Comparison of ENCODE assay signal across 8 cellular contexts in genomic region chr16:3152022-3152272, GRCh38. TPM values are rescaled to one million over a fixed set of nuclear protein-coding genes. Genes with fewer than 3 reads are reported as not detected.
DNase-seq lines count a peak whose midpoint lies in the region; ATAC-seq, FAIRE-seq and TF ChIP-seq lines count a peak whose summit lies in the region.

No MANE protein-coding gene starts in this region.

- H3K4me2 ChIP-seq in BLaER1 (peak overlapping the region; percentile 99), MM.1S (ENCODE audit: low read depth, low read length) (peak overlapping the region; percentile 81)

- no peaks in the 10 kb centered on the region for H3K79me2 ChIP-seq in MM.1S (ENCODE audit: low read length)

- H3K27ac ChIP-seq in BLaER1 (no peak overlapping the region), MM.1S (ENCODE audit: low read length) (peak overlapping the region; percentile 32; the same call in 1 of the 2 replicates)
- H3K27ac ChIP-seq in naive thymus-derived CD4-positive, alpha-beta T cell (ENCODE audit: low read depth, low read length): peak overlapping the region; percentile 24

- H3K27me3 Mint-ChIP-seq in naive thymus-derived CD4-positive, alpha-beta T cell: peaks cover 0 to 27% (median 0%) of the 10 kb centered on the region in 5 donors

- H3K9me2 ChIP-seq in MM.1S (replicated peaks; ENCODE audit: insufficient read depth, low read length): no peaks in the 10 kb centered on the region

- H3K4me3 ChIP-seq in BLaER1 (peak overlapping the region; percentile 77), MM.1S (ENCODE audit: low read length) (peak overlapping the region; percentile 58), bronchial epithelial cell (ENCODE audit: low read depth, low read length) (peak overlapping the region; percentile 32)
- peak overlapping the region; percentile 59 for H3K4me3 ChIP-seq in naive thymus-derived CD4-positive, alpha-beta T cell (ENCODE audit: low read length)

- intact Hi-C loops in naive thymus-derived CD4-positive, alpha-beta T cell (cut with micrococcal nuclease): loop anchor here (5.0 to 10.0 kb wide), 4 partner anchors 35 to 1653 kb away; partner anchors contain the start of genes NLRC3 (in 1 of the 2), OR1F1 (in 1 of the 2) and ROGDI (in 1 of the 2)

- CTCF ChIA-PET in naive thymus-derived CD4-positive, alpha-beta T cell (lab: Charles Lee): interaction anchor here (0.9 to 1.1 kb wide), 3 partner anchors 17 to 219 kb away, joined by 3 to 4 read pairs (median 4); partner anchors contain the start of gene ZNF213

- H4K20me1 ChIP-seq in BLaER1 (no peaks in the 10 kb centered on the region), MM.1S (ENCODE audit: insufficient read depth, low read length) (no peaks in the 10 kb centered on the region)

- DNase-seq in MM.1S: no peak
- DNase-seq in bronchial epithelial cell (ENCODE audit: low read depth): no peak
- DNase-seq in naive thymus-derived CD4-positive, alpha-beta T cell: peak in 4 of 9 donors; percentile 30 to 47 (median 42)
- DNase-seq in OCI-M1 (lab: John Stamatoyannopoulos, UW): no peak
- no peak for DNase-seq in activated gamma-delta T cell treated with Interleukin-2 at 50 U/mL for 16 hours
- no peak for DNase-seq in COR-L47 (lab: John Stamatoyannopoulos, UW)

- H3F3A ChIP-seq in MM.1S (ENCODE audit: insufficient read depth, low read length): peaks cover 31% of the 10 kb centered on the region

- peaks cover 0 to 12% (median 0%) of the 10 kb centered on the region in 5 donors for H3K36me3 Mint-ChIP-seq in naive thymus-derived CD4-positive, alpha-beta T cell

- H3K27ac Mint-ChIP-seq in naive thymus-derived CD4-positive, alpha-beta T cell: peak overlapping the region; percentile 85 to 99 (median 95)

- POLR2A ChIA-PET in naive thymus-derived CD4-positive, alpha-beta T cell (lab: Charles Lee): interaction anchor here (0.6 to 8.0 kb wide), 8 partner anchors 14 to 1349 kb away, joined by 3 to 91 read pairs (median 3); partner anchors contain the start of gene ZNF213

- H3K27me3 ChIP-seq in BLaER1: peaks cover 82% of the 10 kb centered on the region
- peaks cover 9% of the 10 kb centered on the region; the same call in 1 of the 2 replicates for H3K27me3 ChIP-seq in MM.1S (replicated peaks; ENCODE audit: insufficient read depth, low read length)
- H3K27me3 ChIP-seq in bronchial epithelial cell (ENCODE audit: control insufficient read depth, insufficient read depth, low read length): no peaks in the 10 kb centered on the region
- H3K27me3 ChIP-seq in naive thymus-derived CD4-positive, alpha-beta T cell (ENCODE audit: control insufficient read depth in 2 of 2, insufficient read depth in 2 of 2, low read length in 2 of 2): no peaks in the 10 kb centered on the region

- H3K9ac ChIP-seq in BLaER1 (peak overlapping the region; percentile 55; the same call in 1 of the 2 replicates), MM.1S (ENCODE audit: low read length) (peak overlapping the region; percentile 9; the same call in 1 of the 2 replicates)

- no peak for TF ChIP-seq CTCF in MM.1S (IDR thresholded peaks at IDR 0.05; ENCODE audit: low read length)
- no peak for TF ChIP-seq CTCF in bronchial epithelial cell (IDR thresholded peaks at IDR 0.05; ENCODE audit: insufficient read depth, low read length, severe bottlenecking)

- peaks cover 25% of the 10 kb centered on the region for H3K4me1 ChIP-seq in BLaER1
- 0 out of 2 replicates have a peak, but pooled peaks cover 4% of the 10 kb centered on the region for H3K4me1 ChIP-seq in MM.1S (ENCODE audit: low read length)
- H3K4me1 ChIP-seq in naive thymus-derived CD4-positive, alpha-beta T cell (ENCODE audit: control insufficient read depth in 2 of 2, insufficient read depth in 2 of 2, low read length in 2 of 2): peaks cover 0 to 5% of the 10 kb centered on the region in 2 donors

- FAIRE-seq in bronchial epithelial cell (lab: Jason Lieb, UNC): no peak

- H3K9me3 ChIP-seq in BLaER1: peaks cover 15% of the 10 kb centered on the region
- H3K9me3 ChIP-seq in MM.1S (replicated peaks; ENCODE audit: insufficient read depth, low read length): no peaks in the 10 kb centered on the region
- peaks cover 0 to 11% (median 5%) of the 10 kb centered on the region in 3 experiments for H3K9me3 ChIP-seq in naive thymus-derived CD4-positive, alpha-beta T cell (ENCODE audit: control insufficient read depth in 2 of 3, low read length in 3 of 3)

- 0 out of 2 replicates have a peak overlapping the region, but pooled peaks have one; percentile 22 for H2AFZ ChIP-seq in MM.1S (ENCODE audit: low read length)

- peaks cover 11 to 42% (median 22%) of the 10 kb centered on the region in 7 donors for H3K4me1 Mint-ChIP-seq in naive thymus-derived CD4-positive, alpha-beta T cell

- no peaks in the 10 kb centered on the region for H3K36me3 ChIP-seq in BLaER1
- H3K36me3 ChIP-seq in MM.1S (replicated peaks; ENCODE audit: insufficient read depth, low read length): no peaks in the 10 kb centered on the region
- H3K36me3 ChIP-seq in bronchial epithelial cell (ENCODE audit: control insufficient read depth, insufficient read depth, low read length): no peaks in the 10 kb centered on the region
- no peaks in the 10 kb centered on the region for H3K36me3 ChIP-seq in naive thymus-derived CD4-positive, alpha-beta T cell (ENCODE audit: control insufficient read depth in 2 of 3, insufficient read depth in 3 of 3, low read length in 3 of 3)

- peak overlapping the region; percentile 80 to 91 (median 87) for H3K4me3 Mint-ChIP-seq in naive thymus-derived CD4-positive, alpha-beta T cell

- H3K9me3 Mint-ChIP-seq in naive thymus-derived CD4-positive, alpha-beta T cell: peaks cover 0 to 48% (median 12%) of the 10 kb centered on the region in 11 donors

- no peak for ATAC-seq in naive thymus-derived CD4-positive, alpha-beta T cell
- no peak for ATAC-seq in GM21526 (IDR thresholded peaks at IDR 0.05; ENCODE audit: low FRiP score, unreplicated experiment)

RNA-seq across cellular contexts. Expression of gene ZNF213, which starts 17.1 kb away (rescaled TPM):
- 7.6 and 10.6 TPM in 2 replicates for total RNA-seq in bronchial epithelial cell
- 10 to 100 TPM in 3 of 5 experiments, 1 to 10 TPM in 2; 3.8 to 14.0 (median 11.8) TPM for total RNA-seq in naive thymus-derived CD4-positive, alpha-beta T cell
- polyA plus RNA-seq in naive thymus-derived CD4-positive, alpha-beta T cell: 1 to 10 TPM; 1.7 to 3.4 TPM

RNA-seq across cellular contexts. Expression of gene OR1F1, which starts 36.1 kb away (rescaled TPM):
- not detected in 2 replicates for total RNA-seq in bronchial epithelial cell
- under 1 TPM in 2 of 5 experiments, not detected in 3; 0.38 to 0.41 TPM for total RNA-seq in naive thymus-derived CD4-positive, alpha-beta T cell
- polyA plus RNA-seq in naive thymus-derived CD4-positive, alpha-beta T cell: under 1 TPM in 1 of 2 donors, not detected in 1; 0.35 TPM

RNA-seq across cellular contexts. Expression of gene ZNF205, which starts 39.6 kb away (rescaled TPM):
- 17.5 and 22.4 TPM in 2 replicates for total RNA-seq in bronchial epithelial cell
- under 1 TPM in 1 of 5 experiments, not detected in 4; 0.29 TPM for total RNA-seq in naive thymus-derived CD4-positive, alpha-beta T cell
- under 1 TPM in 1 of 2 donors, not detected in 1; 0.09 TPM for polyA plus RNA-seq in naive thymus-derived CD4-positive, alpha-beta T cell

RNA-seq across cellular contexts. Expression of gene ZSCAN10, which starts 52.9 kb away (rescaled TPM):
- total RNA-seq in bronchial epithelial cell: not detected in 2 replicates
- under 1 TPM in 3 of 5 experiments, not detected in 2; 0.22 to 0.61 (median 0.29) TPM for total RNA-seq in naive thymus-derived CD4-positive, alpha-beta T cell
- polyA plus RNA-seq in naive thymus-derived CD4-positive, alpha-beta T cell: under 1 TPM in 1 of 2 donors, not detected in 1; 0.35 TPM

Comparison
In these comparisons a context has a peak if more than half of its experiments do, and no peak if none do; other contexts are left out.
1. RNA of gene ZNF205, which starts 39.6 kb away (total RNA-seq): 17.5 to 22.4 TPM in bronchial epithelial cell; 0.29 TPM in naive thymus-derived CD4-positive, alpha-beta T cell; every median in the first group is over 10 times any median in the second.
2. Peak in every context shown above with its lines, with median percentiles within 50 percentile points of each other: H3K4me3 ChIP-seq.